Comparison of ENCODE assay signal across 1 cellular context in the genomic region with DNA sequence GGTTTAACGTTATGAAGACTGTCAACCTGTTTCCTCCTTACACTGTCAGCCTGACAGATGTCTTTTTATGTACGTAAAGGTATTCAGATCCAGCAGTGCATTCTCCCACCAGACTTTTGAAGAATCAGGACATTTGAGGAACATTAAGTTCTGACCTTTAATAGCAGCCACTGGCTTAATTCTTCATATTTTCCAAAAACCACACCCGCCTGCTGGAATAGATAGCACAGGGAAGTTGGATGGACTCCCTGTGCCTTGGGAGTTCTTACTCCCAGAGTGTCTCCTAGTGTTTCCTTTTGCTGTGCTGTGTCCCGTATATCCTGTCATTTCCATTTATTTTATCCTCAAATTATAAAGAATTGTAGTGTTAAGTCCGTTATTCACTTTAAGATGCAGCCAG.
TF ChIP-seq lines count a peak whose summit lies in the region.

No MANE protein-coding gene starts in this region.

TF ChIP-seq in HepG2, 621 proteins besides CTCF, POLR2A, EP300 and RAD21 (continued from another document):
- TF ChIP-seq, protein P1, sequence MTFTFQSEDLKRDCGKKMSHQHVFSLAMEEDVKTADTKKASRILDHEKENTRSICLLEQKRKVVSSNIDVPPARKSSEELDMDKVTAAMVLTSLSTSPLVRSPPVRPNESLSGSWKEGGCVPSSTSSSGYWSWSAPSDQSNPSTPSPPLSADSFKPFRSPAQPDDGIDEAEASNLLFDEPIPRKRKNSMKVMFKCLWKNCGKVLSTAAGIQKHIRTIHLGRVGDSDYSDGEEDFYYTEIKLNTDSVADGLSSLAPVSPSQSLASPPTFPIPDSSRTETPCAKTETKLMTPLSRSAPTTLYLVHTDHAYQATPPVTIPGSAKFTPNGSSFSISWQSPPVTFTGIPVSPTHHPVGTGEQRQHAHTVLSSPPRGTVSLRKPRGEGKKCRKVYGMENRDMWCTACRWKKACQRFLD (CRISPR knock-in tag; IDR thresholded peaks at IDR 0.05; ENCODE audit: borderline replicate concordance), result no peak
